ENCODE assay signal across 24 cellular contexts in the genomic region with DNA sequence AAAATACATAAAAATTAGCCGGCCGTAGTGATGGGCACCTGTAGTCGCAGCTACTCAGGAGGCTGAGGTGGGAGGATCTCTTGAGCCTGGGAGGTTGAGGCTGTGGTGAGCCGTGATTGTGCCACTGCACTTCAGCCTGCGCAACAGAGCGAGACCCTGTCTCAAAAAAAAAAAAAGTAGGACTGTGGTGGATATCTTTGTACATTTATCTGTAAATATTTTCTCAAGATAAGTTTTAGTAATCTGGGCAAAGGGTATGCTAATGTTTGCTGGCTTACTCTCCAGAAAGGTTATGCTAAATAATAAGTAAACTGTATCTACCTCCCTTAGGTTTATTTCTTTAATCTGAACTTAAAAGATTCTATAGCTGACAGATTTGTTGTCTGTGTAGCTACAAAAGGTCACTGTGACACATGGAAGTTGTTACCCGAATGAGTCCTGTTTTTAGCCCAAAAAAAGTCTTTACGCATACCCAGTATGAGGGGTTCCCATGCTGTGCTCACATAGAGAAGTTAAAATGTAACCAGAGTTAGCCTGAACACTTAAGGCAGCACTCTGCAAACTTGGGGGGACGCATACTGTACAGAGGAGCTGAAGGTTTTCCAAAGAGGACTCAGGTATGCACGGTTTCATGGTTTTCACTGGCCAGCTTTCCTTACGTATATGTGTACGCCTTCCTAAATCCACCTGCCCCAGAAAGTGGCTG.
"Had no signal": no experiment of that assay in that cellular context is flagged by ENCODE, and none has a peak within 500 bp of the region (broad histone marks: within the 10 kb centered on the region; RNA-seq: fewer than 3 reads in every experiment).

No MANE protein-coding gene starts in this region.

- ATAC-seq: foreskin keratinocyte; gastroesophageal sphincter; heart left ventricle; left cardiac atrium; lower lobe of right lung; natural killer cell; psoas muscle; right cardiac atrium; stimulated activated naive B cell treated with anti-CD40 and anti-IgM and Interleukin-4, amounts not matched to agents 10 μg/mL and 1 μg/mL and 100 μg/mL, for 72 hours had no signal

- H3K4me3 Mint-ChIP-seq: dendritic cell treated with granulocyte-macrophage colony-stimulating factor and Interleukin-4, amounts not matched to agents 40 ng/mL and 50 ng/mL, for 4 days; natural killer cell; stimulated activated naive B cell treated with anti-CD40 and anti-IgM and Interleukin-4, amounts not matched to agents 10 μg/mL and 1 μg/mL and 100 μg/mL, for 72 hours; stimulated activated naive CD8-positive, alpha-beta T cell treated with anti-CD3 and anti-CD28 coated beads, Interleukin-15, Interleukin-2, amounts not matched to agents 100 ng/mL and 50 ng/mL, for 24 hours had no signal

- H3K4me3 ChIP-seq: colonic mucosa, esophagus muscularis mucosa, gastroesophageal sphincter, heart left ventricle, left ventricle myocardium inferior, lower lobe of right lung, ovary, psoas muscle, skin epidermis, spleen, thoracic aorta, tibial nerve had no signal

- H3K27ac Mint-ChIP-seq: dendritic cell treated with granulocyte-macrophage colony-stimulating factor and Interleukin-4, amounts not matched to agents 40 ng/mL and 50 ng/mL, for 4 days; natural killer cell; stimulated activated naive CD8-positive, alpha-beta T cell treated with anti-CD3 and anti-CD28 coated beads, Interleukin-15, Interleukin-2, amounts not matched to agents 100 ng/mL and 50 ng/mL, for 24 hours had no signal

- H3K27ac ChIP-seq: colonic mucosa, esophagus muscularis mucosa, foreskin keratinocyte, gastroesophageal sphincter, heart left ventricle, left ventricle myocardium inferior, lower lobe of right lung, ovary, psoas muscle, skin epidermis, spleen, thoracic aorta, tibial nerve had no signal

- H3K36me3 ChIP-seq: colonic mucosa, lower lobe of right lung, ovary, thoracic aorta had no signal

- H3K9me3 ChIP-seq: colonic mucosa, esophagus muscularis mucosa, gastroesophageal sphincter, heart left ventricle, left ventricle myocardium inferior, lower lobe of right lung, ovary, psoas muscle, spleen, thoracic aorta, tibial nerve had no signal

- H3K4me1 ChIP-seq: colonic mucosa, gastroesophageal sphincter, left ventricle myocardium inferior, lower lobe of right lung, psoas muscle, spleen, tibial nerve had no signal

- H3K27me3 Mint-ChIP-seq: dendritic cell treated with granulocyte-macrophage colony-stimulating factor and Interleukin-4, amounts not matched to agents 40 ng/mL and 50 ng/mL, for 4 days; stimulated activated naive B cell treated with anti-CD40 and anti-IgM and Interleukin-4, amounts not matched to agents 10 μg/mL and 1 μg/mL and 100 μg/mL, for 72 hours; stimulated activated naive CD8-positive, alpha-beta T cell treated with anti-CD3 and anti-CD28 coated beads, Interleukin-15, Interleukin-2, amounts not matched to agents 100 ng/mL and 50 ng/mL, for 24 hours had no signal

- H3K27me3 ChIP-seq: colonic mucosa, esophagus muscularis mucosa, foreskin keratinocyte, gastroesophageal sphincter, heart left ventricle, ovary, spleen, tibial nerve had no signal

- DNase-seq: colonic mucosa; effector CD8-positive, alpha-beta T cell; foreskin keratinocyte; heart left ventricle; hippocampal formation; left cardiac atrium; left ventricle myocardium inferior; lower lobe of right lung; natural killer cell; occipital lobe; ovary; posterior cingulate gyrus; psoas muscle; right cardiac atrium; spleen; stimulated activated CD4-positive, alpha-beta T cell treated with anti-CD3 and anti-CD28 coated beads, Interleukin-2, amount 100 ng/mL, for 48 hours; stimulated activated naive B cell treated with anti-CD40 and anti-IgM and Interleukin-4, amounts not matched to agents 10 μg/mL and 1 μg/mL and 100 μg/mL, for 72 hours had no signal

- H3K4me1 Mint-ChIP-seq: natural killer cell had no signal

- H3K36me3 Mint-ChIP-seq: natural killer cell had no signal

- H3K9me3 Mint-ChIP-seq: dendritic cell treated with granulocyte-macrophage colony-stimulating factor and Interleukin-4, amounts not matched to agents 40 ng/mL and 50 ng/mL, for 4 days; natural killer cell; stimulated activated naive B cell treated with anti-CD40 and anti-IgM and Interleukin-4, amounts not matched to agents 10 μg/mL and 1 μg/mL and 100 μg/mL, for 72 hours; stimulated activated naive CD8-positive, alpha-beta T cell treated with anti-CD3 and anti-CD28 coated beads, Interleukin-15, Interleukin-2, amounts not matched to agents 100 ng/mL and 50 ng/mL, for 24 hours had no signal
